In genomic region chr3:141542989-141543388, GRCh38 we compare ENCODE assay signal across 16 cellular contexts. TPM values are rescaled to one million over a fixed set of nuclear protein-coding genes. Genes with fewer than 3 reads are reported as not detected.
DNase-seq lines count a peak whose midpoint lies in the region; ATAC-seq, FAIRE-seq and TF ChIP-seq lines count a peak whose summit lies in the region.
"Had no signal": no experiment of that assay in that cellular context is flagged by ENCODE, and none has a peak within 500 bp of the region (broad histone marks: within the 10 kb centered on the region; RNA-seq: fewer than 3 reads in every experiment).

No MANE protein-coding gene starts in this region.

- peaks cover 85% of the 10 kb centered on the region for H3K4me1 Mint-ChIP-seq in activated T-cell treated with anti-CD3 and anti-CD28 coated beads, Interleukin-2, amount 50 U/mL, for 72 hours (ENCODE audit: low read depth)
- H3K4me1 Mint-ChIP-seq in T-helper 17 cell (peaks cover 28% of the 10 kb centered on the region), progenitor cell of endocrine pancreas (ENCODE audit: low read depth) (no peaks in the 10 kb centered on the region), neural progenitor cell (no peaks in the 10 kb centered on the region)
- H3K4me1 Mint-ChIP-seq: GM23338 had no signal

- H3K4me3 ChIP-seq in endothelial cell of umbilical vein (replicated peaks in 1 of 3; ENCODE audit: insufficient read depth in 1 of 3, low read depth in 1 of 3, low read length in 3 of 3) (no peak overlapping the region), neural progenitor cell (no peak overlapping the region)
- H3K4me3 ChIP-seq: GM23338, right atrium auricular region, SK-N-MC had no signal

- no peak for TF ChIP-seq POLR2A in endothelial cell of umbilical vein (IDR thresholded peaks at IDR 0.05; ENCODE audit: low read depth, low read length)

- H2AFZ ChIP-seq in endothelial cell of umbilical vein (ENCODE audit: low read depth, low read length) (no peak overlapping the region), neural progenitor cell (replicated peaks) (no peak overlapping the region)
- H2AFZ ChIP-seq: GM23338 had no signal

- H4K20me1 ChIP-seq in endothelial cell of umbilical vein (replicated peaks; ENCODE audit: control insufficient read depth, extremely low read depth, insufficient read depth, low read length) (no peaks in the 10 kb centered on the region), neural progenitor cell (ENCODE audit: low read depth) (no peaks in the 10 kb centered on the region)

- no peaks in the 10 kb centered on the region for H3K27me3 Mint-ChIP-seq in activated T-cell treated with anti-CD3 and anti-CD28 coated beads, Interleukin-2, amount 50 U/mL, for 72 hours (ENCODE audit: low read depth)
- H3K27me3 Mint-ChIP-seq in T-helper 17 cell (no peaks in the 10 kb centered on the region), progenitor cell of endocrine pancreas (no peaks in the 10 kb centered on the region), neural progenitor cell (ENCODE audit: insufficient read depth, low read depth) (no peaks in the 10 kb centered on the region)

- H3K9me3 Mint-ChIP-seq in activated T-cell treated with anti-CD3 and anti-CD28 coated beads, Interleukin-2, amount 50 U/mL, for 72 hours = peaks cover 12 to 20% of the 10 kb centered on the region in 2 donors
- H3K9me3 Mint-ChIP-seq in progenitor cell of endocrine pancreas (ENCODE audit: low read depth) (peaks cover 31% of the 10 kb centered on the region), neural progenitor cell (peaks cover 42% of the 10 kb centered on the region)
- H3K9me3 Mint-ChIP-seq: GM23338 had no signal

- dilution Hi-C loops in endothelial cell of umbilical vein (cut with MboI; ENCODE audit: extremely low pct_ligation_motif_present, low sequenced_read_pairs) = no loop called here

- no peak overlapping the region for H3K27ac ChIP-seq in endothelial cell of umbilical vein (ENCODE audit: insufficient read depth, low read depth, low read length)
- no peak overlapping the region for H3K27ac ChIP-seq in neural progenitor cell
- H3K27ac ChIP-seq: neutrophil, right atrium auricular region, SK-N-MC had no signal

- intact Hi-C loops in endothelial cell of umbilical vein (cut with micrococcal nuclease) = loop anchor here (1.0 kb wide), 1 partner anchor 13 kb away; no protein-coding TSS in a partner anchor

- TF ChIP-seq CTCF in endothelial cell of umbilical vein (IDR thresholded peaks at IDR 0.05; ENCODE audit: extremely low read depth in 1 of 2, insufficient read depth in 1 of 2, low read depth in 1 of 2, low read length in 2 of 2) (no peak), progenitor cell of endocrine pancreas (IDR thresholded peaks at IDR 0.05; ENCODE audit: unreplicated experiment) (peak; percentile 38), neural progenitor cell (IDR thresholded peaks at IDR 0.05) (no peak)

- peaks cover 75% of the 10 kb centered on the region for H3K79me2 ChIP-seq in endothelial cell of umbilical vein (ENCODE audit: control insufficient read depth, insufficient read depth, low read length)
- no peaks in the 10 kb centered on the region for H3K79me2 ChIP-seq in neural progenitor cell (ENCODE audit: low read depth)

- H3K36me3 ChIP-seq in endothelial cell of umbilical vein (ENCODE audit: control insufficient read depth in 2 of 2, extremely low read depth in 1 of 2, insufficient read depth in 2 of 2, low read length in 2 of 2) (peaks cover 2 to 9% of the 10 kb centered on the region in 2 experiments), neural progenitor cell (peaks cover 20% of the 10 kb centered on the region)
- H3K36me3 ChIP-seq: right atrium auricular region had no signal

- H3K4me2 ChIP-seq in endothelial cell of umbilical vein (ENCODE audit: insufficient read depth, low read length) (peak overlapping the region; percentile 5), neural progenitor cell (no peak overlapping the region)
- H3K4me2 ChIP-seq: GM23338 had no signal

- POLR2A ChIA-PET in endothelial cell of umbilical vein (lab: Charles Lee) = no interaction called here

- CTCF ChIA-PET in endothelial cell of umbilical vein (lab: Charles Lee) = no interaction called here

- H3K9ac ChIP-seq in endothelial cell of umbilical vein (replicated peaks; ENCODE audit: extremely low read depth, insufficient read depth, low read length) = no peak overlapping the region
- no peak overlapping the region for H3K9ac ChIP-seq in neural progenitor cell

- peaks cover 6% of the 10 kb centered on the region for H3K9me3 ChIP-seq in T-helper 17 cell (ENCODE audit: control insufficient read depth, low read length, poor library complexity, severe bottlenecking)
- no peaks in the 10 kb centered on the region for H3K9me3 ChIP-seq in endothelial cell of umbilical vein (replicated peaks; ENCODE audit: control insufficient read depth, insufficient read depth, low read length)
- H3K9me3 ChIP-seq in neural progenitor cell (ENCODE audit: low read depth) = peaks cover 5% of the 10 kb centered on the region
- H3K9me3 ChIP-seq: neutrophil had no signal

- H3K9me1 ChIP-seq in endothelial cell of umbilical vein (replicated peaks; ENCODE audit: control insufficient read depth, extremely low read depth, insufficient read depth, low read length) = no peaks in the 10 kb centered on the region

- H3K36me3 Mint-ChIP-seq in activated T-cell treated with anti-CD3 and anti-CD28 coated beads, Interleukin-2, amount 50 U/mL, for 72 hours (ENCODE audit: insufficient read depth in 2 of 2) = peaks cover 29 to 64% of the 10 kb centered on the region in 2 donors
- H3K36me3 Mint-ChIP-seq in T-helper 17 cell (ENCODE audit: low read depth) = peaks cover 13% of the 10 kb centered on the region
- peaks cover 55% of the 10 kb centered on the region for H3K36me3 Mint-ChIP-seq in progenitor cell of endocrine pancreas (ENCODE audit: insufficient read depth)
- H3K36me3 Mint-ChIP-seq in neural progenitor cell = peaks cover 59% of the 10 kb centered on the region

- peak overlapping the region; percentile 92 for H3K27ac Mint-ChIP-seq in activated T-cell treated with anti-CD3 and anti-CD28 coated beads, Interleukin-2, amount 50 U/mL, for 72 hours
- H3K27ac Mint-ChIP-seq in T-helper 17 cell (peak overlapping the region; percentile 57), progenitor cell of endocrine pancreas (no peak overlapping the region), neural progenitor cell (no peak overlapping the region)
- H3K27ac Mint-ChIP-seq: GM23338 had no signal

- no peaks in the 10 kb centered on the region for H3F3A ChIP-seq in neural progenitor cell (ENCODE audit: low read depth)

- BruUV-seq in endothelial cell of umbilical vein (replicated peaks; lab: Mats Ljungman, UMichigan) = no TSS peak

- FAIRE-seq in endothelial cell of umbilical vein (lab: Jason Lieb, UNC) = no peak
- FAIRE-seq: HepG2 had no signal

- ATAC-seq in activated T-cell treated with anti-CD3 and anti-CD28 coated beads, Interleukin-2, amount 50 U/mL, for 72 hours (replicated peaks in 1 of 2) = no peak
- no peak for ATAC-seq in T-helper 17 cell
- ATAC-seq in HG03378 (IDR thresholded peaks at IDR 0.05; ENCODE audit: unreplicated experiment) = no peak
- ATAC-seq: GM23338, HepG2 had no signal

- H3K4me1 ChIP-seq in endothelial cell of umbilical vein (ENCODE audit: control insufficient read depth, extremely low read depth, insufficient read depth, low read length) (peaks cover 20% of the 10 kb centered on the region), neural progenitor cell (no peaks in the 10 kb centered on the region)
- H3K4me1 ChIP-seq: right atrium auricular region had no signal

- no peak for DNase-seq in activated T-cell treated with anti-CD3 and anti-CD28 coated beads, Interleukin-2, amount 50 U/mL, for 72 hours
- DNase-seq in activated T-cell treated with anti-CD3 and anti-CD28 coated beads, Interleukin-2, amount 50 U/mL, for 1 hour = no peak
- no peak for DNase-seq in T-helper 17 cell
- no peak for DNase-seq in endothelial cell of umbilical vein (ENCODE audit: low read depth, low spot score)
- DNase-seq in progenitor cell of endocrine pancreas (ENCODE audit: low spot score, unreplicated experiment) = no peak
- no peak for DNase-seq in neural progenitor cell (ENCODE audit: low spot score)
- no peak for DNase-seq in 8988T
- DNase-seq: hypothalamus, NCI-H1436 treated with DMSO at 0.1 percent for 48 hours, NCI-H82 had no signal

- H3K27me3 ChIP-seq in endothelial cell of umbilical vein (ENCODE audit: control insufficient read depth in 2 of 2, insufficient read depth in 2 of 2, low read length in 2 of 2) = no peaks in the 10 kb centered on the region
- no peaks in the 10 kb centered on the region for H3K27me3 ChIP-seq in neural progenitor cell
- H3K27me3 ChIP-seq: neutrophil, right atrium auricular region had no signal

- peak overlapping the region; percentile 14 to 70 for H3K4me3 Mint-ChIP-seq in activated T-cell treated with anti-CD3 and anti-CD28 coated beads, Interleukin-2, amount 50 U/mL, for 72 hours
- no peak overlapping the region for H3K4me3 Mint-ChIP-seq in T-helper 17 cell
- H3K4me3 Mint-ChIP-seq in progenitor cell of endocrine pancreas (ENCODE audit: low read depth) = no peak overlapping the region
- H3K4me3 Mint-ChIP-seq in neural progenitor cell = no peak overlapping the region
- H3K4me3 Mint-ChIP-seq: GM23338 had no signal

TF ChIP-seq in endothelial cell of umbilical vein, 7 proteins besides CTCF, POLR2A, EP300 and RAD21 (continues in another document):
- no peak for TF ChIP-seq MYC (IDR thresholded peaks at IDR 0.05; ENCODE audit: low read depth, low read length)
- TF ChIP-seq EZH2 (IDR thresholded peaks at IDR 0.05; ENCODE audit: borderline replicate concordance, low read depth, low read length, severe bottlenecking) = no peak
- TF ChIP-seq, protein P1, sequence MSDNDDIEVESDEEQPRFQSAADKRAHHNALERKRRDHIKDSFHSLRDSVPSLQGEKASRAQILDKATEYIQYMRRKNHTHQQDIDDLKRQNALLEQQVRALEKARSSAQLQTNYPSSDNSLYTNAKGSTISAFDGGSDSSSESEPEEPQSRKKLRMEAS (IDR thresholded peaks at IDR 0.05; ENCODE audit: insufficient read depth, insufficient read length) = no peak
- no peak for TF ChIP-seq JUN (IDR thresholded peaks at IDR 0.05; ENCODE audit: borderline replicate concordance, insufficient read depth, insufficient read length, low read depth)
- no peak for TF ChIP-seq FOS (IDR thresholded peaks at IDR 0.05; ENCODE audit: borderline replicate concordance, insufficient read depth, low read length)

RNA-seq across cellular contexts. Expression of gene RASA2, which starts 56.2 kb away (rescaled TPM):
- 10 to 100 TPM; 34.4 to 37.3 TPM for total RNA-seq in activated T-cell treated with anti-CD3 and anti-CD28 coated beads, Interleukin-2, amount 50 U/mL, for 72 hours
- total RNA-seq in T-helper 17 cell = 10 to 100 TPM; 56.7 to 57.9 TPM
- 14.2 and 20.2 TPM in 2 replicates for total RNA-seq in endothelial cell of umbilical vein
- polyA plus RNA-seq in endothelial cell of umbilical vein = 3.0 and 3.1 TPM in 2 replicates
- 2.8 and 3.5 TPM in 2 replicates for polyA plus RNA-seq in endothelial cell of umbilical vein (2011; cell fraction: cytosol; rRNA removed)
- 23.1 and 33.2 TPM in 2 replicates for polyA plus RNA-seq in endothelial cell of umbilical vein (2011; cell fraction: nucleus; rRNA removed)
- polyA plus RNA-seq in endothelial cell of umbilical vein (2012) = 6.6 and 8.6 TPM in 2 replicates
- polyA minus RNA-seq in endothelial cell of umbilical vein = 13.6 and 14.0 TPM in 2 replicates
- polyA minus RNA-seq in endothelial cell of umbilical vein (2011; cell fraction: cytosol; rRNA and poly(A)+ RNA removed) = 4.9 TPM
- 21.7 and 35.2 TPM in 2 replicates for polyA minus RNA-seq in endothelial cell of umbilical vein (2011; cell fraction: nucleus; rRNA and poly(A)+ RNA removed)
- total RNA-seq in progenitor cell of endocrine pancreas = 17.8 and 21.5 TPM in 2 replicates
- 40.3 and 48.4 TPM in 2 replicates for total RNA-seq in neural progenitor cell (ENCODE audit: low replicate concordance)

Comparison
In these comparisons a context has a peak if more than half of its experiments do, and no peak if none do; other contexts are left out.
1. H3K27ac Mint-ChIP-seq: peak in activated T-cell treated with anti-CD3 and anti-CD28 coated beads, Interleukin-2, amount 50 U/mL, for 72 hours (single experiment) and T-helper 17 cell (single experiment); none in progenitor cell of endocrine pancreas (single experiment) and neural progenitor cell (single experiment).
2. H3K4me3 Mint-ChIP-seq: peak in activated T-cell treated with anti-CD3 and anti-CD28 coated beads, Interleukin-2, amount 50 U/mL, for 72 hours (2 of 2); none in T-helper 17 cell (single experiment), progenitor cell of endocrine pancreas (single experiment) and neural progenitor cell (single experiment).